Comparison of ENCODE assay signal across 1 cellular context in the genomic region with DNA sequence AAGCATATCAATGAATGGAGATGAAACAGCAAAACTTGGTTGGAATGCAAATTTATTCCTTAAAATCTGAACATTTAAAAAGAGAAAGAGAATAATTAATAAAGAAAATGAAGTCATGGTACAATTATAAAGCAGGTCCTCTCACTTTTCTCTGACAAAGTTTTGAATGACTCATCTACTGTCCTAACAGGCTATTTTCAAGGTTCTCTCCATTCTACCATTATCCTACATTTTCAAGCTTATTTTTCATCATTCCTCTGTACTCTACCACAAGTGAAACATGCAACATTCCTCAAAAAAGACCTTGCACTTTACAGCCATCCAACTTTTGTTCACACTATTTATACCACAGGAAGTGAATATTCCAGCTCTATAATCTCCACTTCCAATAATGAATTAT.
TF ChIP-seq lines count a peak whose summit lies in the region.

No MANE protein-coding gene starts in this region.

TF ChIP-seq in HepG2, 621 proteins besides CTCF, POLR2A, EP300 and RAD21 (continued from another document):
- no peak for TF ChIP-seq ARNT (IDR thresholded peaks at IDR 0.05)
- TF ChIP-seq NFE2 (CRISPR knock-in tag; IDR thresholded peaks at IDR 0.05), result no peak
- no peak for TF ChIP-seq ZNF34 (CRISPR knock-in tag; IDR thresholded peaks at IDR 0.05; ENCODE audit: borderline replicate concordance)
- no peak for TF ChIP-seq ELF1 (CRISPR knock-in tag; IDR thresholded peaks at IDR 0.05)
- no peak for TF ChIP-seq RFX1 (IDR thresholded peaks at IDR 0.05)
- TF ChIP-seq ZNF431 (CRISPR knock-in tag; IDR thresholded peaks at IDR 0.05; ENCODE audit: borderline replicate concordance, low read depth), result no peak
- TF ChIP-seq ARNT2 (CRISPR knock-in tag; IDR thresholded peaks at IDR 0.05; ENCODE audit: low read depth), result 0 out of 2 replicates have a peak, but pooled peaks have one; percentile 48
- TF ChIP-seq ZNF441 (CRISPR knock-in tag; IDR thresholded peaks at IDR 0.05; ENCODE audit: borderline replicate concordance), result no peak
- TF ChIP-seq CCDC6 (CRISPR knock-in tag; IDR thresholded peaks at IDR 0.05), result no peak
- TF ChIP-seq JDP2 (CRISPR knock-in tag; IDR thresholded peaks at IDR 0.05; ENCODE audit: borderline replicate concordance), result no peak
- no peak for TF ChIP-seq ZNF235 (CRISPR knock-in tag; IDR thresholded peaks at IDR 0.05; ENCODE audit: borderline replicate concordance)
- no peak for TF ChIP-seq ZNF776 (CRISPR knock-in tag; IDR thresholded peaks at IDR 0.05)
- no peak for TF ChIP-seq CCAR2 (optimal IDR thresholded peaks at IDR 0.05; ENCODE audit: low read depth, low read length)
TF ChIP-seq in HepG2: peak in this region for 12.
